8 cellular contexts compared by ENCODE assay signal in genomic region chr11:100711984-100712383, GRCh38.
"Had no signal": no experiment of that assay in that cellular context is flagged by ENCODE, and none has a peak within 500 bp of the region (broad histone marks: within the 10 kb centered on the region; RNA-seq: fewer than 3 reads in every experiment).

No MANE protein-coding gene starts in this region.

- H3K4me3 ChIP-seq: K562 had no signal

- H3K27me3 Mint-ChIP-seq: IgD-negative memory B cell had no signal

- H3K27ac ChIP-seq: HL-60, KMS-11 had no signal

- DNase-seq: IMR-90, KG1 had no signal

- H3K9ac ChIP-seq: KMS-11 had no signal

- FAIRE-seq: HepG2, HTR-8/SVneo, K562 had no signal

- ATAC-seq: HepG2, K562 had no signal

- H3K36me3 Mint-ChIP-seq: IgD-negative memory B cell had no signal

- H3K4me3 Mint-ChIP-seq: IgD-negative memory B cell had no signal
